Comparison of ENCODE assay signal across 8 cellular contexts in genomic region chr17:47099451-47099986, GRCh38.
A peak's percentile ranks its signal among the peaks of the same experiment; 100 is the strongest.
DNase-seq lines count a peak whose midpoint lies in the region; ATAC-seq, FAIRE-seq and TF ChIP-seq lines count a peak whose summit lies in the region.

No MANE protein-coding gene starts in this region.

- intact Hi-C loops in heart right ventricle (cut with DNase I) (no loop called here), cardiac septum (cut with DNase I) (no loop called here)

- peak overlapping the region; percentile 61 to 99 (median 88) for H3K4me3 ChIP-seq in heart right ventricle
- H3K4me3 ChIP-seq in KMS-11 (IDR thresholded peaks at IDR 0.05; ENCODE audit: insufficient read depth, low read depth, low read length), result no peak overlapping the region
- peak overlapping the region; percentile 91 for H3K4me3 ChIP-seq in bronchial epithelial cell (ENCODE audit: low read depth, low read length)
- H3K4me3 ChIP-seq in muscle layer of colon (ENCODE audit: low read depth in 1 of 2, low read length in 2 of 2), result peak overlapping the region; percentile 78 to 99

- H3K9me3 ChIP-seq in heart right ventricle, result no peaks in the 10 kb centered on the region
- no peaks in the 10 kb centered on the region for H3K9me3 ChIP-seq in muscle layer of colon (ENCODE audit: low read length)

- H3K36me3 ChIP-seq in heart right ventricle, result peaks cover 0 to 7% (median 0%) of the 10 kb centered on the region in 9 donors
- no peaks in the 10 kb centered on the region for H3K36me3 ChIP-seq in KMS-11 (ENCODE audit: insufficient read depth)
- no peaks in the 10 kb centered on the region for H3K36me3 ChIP-seq in bronchial epithelial cell (ENCODE audit: control insufficient read depth, insufficient read depth, low read length)
- H3K36me3 ChIP-seq in muscle layer of colon (ENCODE audit: insufficient read depth, low read length), result no peaks in the 10 kb centered on the region

- DNase-seq in heart right ventricle (no peak), cardiac septum (ENCODE audit: low spot score) (no peak), bronchial epithelial cell (ENCODE audit: low read depth) (no peak), GM12891 (ENCODE audit: insufficient read length, low spot score) (no peak), COLO668 (lab: John Stamatoyannopoulos, UW; ENCODE audit: unreplicated experiment) (no peak)

- H4K20me1 ChIP-seq in KMS-11 (ENCODE audit: insufficient read depth), result no peaks in the 10 kb centered on the region

- no peak for TF ChIP-seq CTCF in heart right ventricle (IDR thresholded peaks at IDR 0.05)
- TF ChIP-seq CTCF in KMS-11 (conservative IDR thresholded peaks at IDR 0.05; ENCODE audit: low read depth, low read length), result no peak
- no peak for TF ChIP-seq CTCF in bronchial epithelial cell (IDR thresholded peaks at IDR 0.05; ENCODE audit: insufficient read depth, low read length, severe bottlenecking)

- H2AFZ ChIP-seq in KMS-11 (ENCODE audit: low read depth), result peak overlapping the region; percentile 88

- no peaks in the 10 kb centered on the region for H3K27me3 ChIP-seq in heart right ventricle
- H3K27me3 ChIP-seq in KMS-11 (ENCODE audit: insufficient read depth, low read depth), result no peaks in the 10 kb centered on the region
- no peaks in the 10 kb centered on the region for H3K27me3 ChIP-seq in bronchial epithelial cell (ENCODE audit: control insufficient read depth, insufficient read depth, low read length)
- no peaks in the 10 kb centered on the region for H3K27me3 ChIP-seq in muscle layer of colon (ENCODE audit: control insufficient read depth in 1 of 2, insufficient read depth in 2 of 2, low read length in 2 of 2)

- H3K9ac ChIP-seq in KMS-11, result peak overlapping the region; percentile 71
- H3K9ac ChIP-seq in muscle layer of colon (ENCODE audit: low read length), result peak overlapping the region; percentile 73

- WGBS in heart right ventricle, 2 donors, result 8 to 9% methylated on average over 19 to 22 of the region's 22 CpGs

- peaks cover 0 to 21% (median 17%) of the 10 kb centered on the region in 9 donors for H3K4me1 ChIP-seq in heart right ventricle
- peaks cover 17% of the 10 kb centered on the region for H3K4me1 ChIP-seq in KMS-11 (ENCODE audit: low read depth, poor library complexity, severe bottlenecking)
- H3K4me1 ChIP-seq in muscle layer of colon (ENCODE audit: insufficient read depth, low read length), result peaks cover 6% of the 10 kb centered on the region

- no peak for TF ChIP-seq POLR2A in GM12891 (IDR thresholded peaks at IDR 0.05; ENCODE audit: low read depth, low read length)

- H3K27ac ChIP-seq in heart right ventricle (peak overlapping the region; percentile 29 to 91 (median 78)), KMS-11 (0 out of 2 replicates have a peak overlapping the region, but pooled peaks have one; percentile 9), muscle layer of colon (ENCODE audit: low read depth, low read length) (peak overlapping the region; percentile 68)

- ATAC-seq in heart right ventricle (peak in 1 of 8 donors; percentile 31), GM18867 (IDR thresholded peaks at IDR 0.05; ENCODE audit: unreplicated experiment) (no peak)

- H3K79me2 ChIP-seq in KMS-11 (ENCODE audit: insufficient read depth, low read depth), result peaks cover 17% of the 10 kb centered on the region; the same call in 1 of the 2 replicates

- peak overlapping the region; percentile 75 for H3K4me2 ChIP-seq in KMS-11

- FAIRE-seq in bronchial epithelial cell (lab: Jason Lieb, UNC), result no peak
- no peak for FAIRE-seq in GM12891 (lab: Jason Lieb, UNC)

TF ChIP-seq in GM12891, 5 proteins besides CTCF, POLR2A, EP300 and RAD21:
- no peak for TF ChIP-seq POLR2AphosphoS5 (IDR thresholded peaks at IDR 0.05; ENCODE audit: low read depth, low read length)
- TF ChIP-seq SPI1 (IDR thresholded peaks at IDR 0.05; ENCODE audit: low read depth, low read length), result no peak
- no peak for TF ChIP-seq TAF1 (IDR thresholded peaks at IDR 0.05; ENCODE audit: low read depth, low read length)
- TF ChIP-seq POU2F2 (IDR thresholded peaks at IDR 0.05; ENCODE audit: low read depth, low read length), result no peak

Comparison
In these comparisons a context has a peak if more than half of its experiments do, and no peak if none do; other contexts are left out.
1. H3K27ac ChIP-seq: peak in every context shown above with its lines; median percentile 78 in heart right ventricle; 68 in muscle layer of colon; 9 in KMS-11.